ENCODE assay signal across 8 cellular contexts in the genomic region with DNA sequence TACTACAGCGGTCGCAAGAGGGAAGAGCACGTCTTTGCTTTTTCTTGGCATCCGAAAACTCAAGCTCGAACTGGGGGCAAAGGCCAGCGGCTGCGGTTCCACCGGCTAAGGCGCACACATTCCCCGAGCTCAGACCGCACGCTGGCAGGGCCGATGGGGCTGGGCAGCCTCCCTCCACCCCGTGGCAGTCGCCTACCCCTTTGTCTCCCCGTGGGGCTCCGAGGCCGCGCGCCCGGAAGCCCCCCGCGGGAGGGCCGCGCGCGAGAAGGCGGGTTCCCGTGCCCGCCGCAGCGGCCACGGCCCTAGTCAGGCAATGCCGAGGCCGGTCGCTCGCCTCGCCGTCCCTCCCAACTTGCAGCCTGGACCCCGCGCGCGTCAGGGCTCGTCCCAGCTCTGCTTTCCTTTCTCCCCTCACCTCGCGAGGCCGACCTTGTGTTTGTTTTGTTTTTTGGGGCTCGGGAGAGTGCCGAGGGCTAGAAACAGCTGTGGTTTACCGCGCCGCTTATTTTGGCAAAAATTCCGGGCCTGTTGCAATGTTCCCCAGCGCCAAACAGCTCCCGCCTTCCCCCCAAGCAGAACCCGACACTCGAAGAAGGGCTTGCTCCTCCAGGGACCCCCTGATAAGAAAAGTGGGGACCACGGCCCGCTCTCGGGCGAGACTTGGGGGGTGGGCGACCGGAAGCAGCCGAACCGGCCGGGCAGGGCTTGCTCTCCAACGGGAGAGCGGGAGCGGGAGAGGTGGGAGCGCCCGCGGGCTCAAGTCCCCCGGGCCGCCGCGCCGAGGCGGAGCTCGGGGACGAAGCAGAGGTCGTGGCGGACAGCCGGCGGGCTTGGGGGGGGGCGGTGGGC. TPM values are rescaled to one million over a fixed set of nuclear protein-coding genes. Genes with fewer than 3 reads are reported as not detected.
DNase-seq lines count a peak whose midpoint lies in the region; ATAC-seq and TF ChIP-seq lines count a peak whose summit lies in the region.

No MANE protein-coding gene starts in this region.

- H3K4me1 Mint-ChIP-seq in activated naive CD8-positive, alpha-beta T cell treated with anti-CD3 and anti-CD28 coated beads, Interleukin-2, amount 50 U/mL, for 24 hours: peaks cover 35% of the 10 kb centered on the region

- peak; percentile 25 for ATAC-seq in GM19351 (IDR thresholded peaks at IDR 0.05; ENCODE audit: unreplicated experiment)
- peak; percentile 37 for ATAC-seq in activated naive CD8-positive, alpha-beta T cell treated with anti-CD3 and anti-CD28 coated beads, Interleukin-2, amount 50 U/mL, for 24 hours
- ATAC-seq in upper lobe of right lung: peak; percentile 59

- in situ Hi-C loops in KBM-7 (cut with MboI; ENCODE audit: low pct_unique_long_range_greater_than_20kb, low sequenced_read_pairs): no loop called here

- H3K4me3 Mint-ChIP-seq in activated naive CD8-positive, alpha-beta T cell treated with anti-CD3 and anti-CD28 coated beads, Interleukin-2, amount 50 U/mL, for 24 hours: peak overlapping the region; percentile 93

- H3K27me3 Mint-ChIP-seq in activated naive CD8-positive, alpha-beta T cell treated with anti-CD3 and anti-CD28 coated beads, Interleukin-2, amount 50 U/mL, for 24 hours: peaks cover 2% of the 10 kb centered on the region

- H3K27me3 ChIP-seq in BE2C: no peaks in the 10 kb centered on the region
- no peaks in the 10 kb centered on the region for H3K27me3 ChIP-seq in upper lobe of right lung

- H3K9me3 Mint-ChIP-seq in activated naive CD8-positive, alpha-beta T cell treated with anti-CD3 and anti-CD28 coated beads, Interleukin-2, amount 50 U/mL, for 24 hours: no peaks in the 10 kb centered on the region

- no peaks in the 10 kb centered on the region for H3K4me1 ChIP-seq in BE2C
- peaks cover 18% of the 10 kb centered on the region for H3K4me1 ChIP-seq in upper lobe of right lung

- peak overlapping the region; percentile 84 for H3K4me3 ChIP-seq in BE2C (ENCODE audit: low read depth, low read length)
- peak overlapping the region; percentile 85 for H3K4me3 ChIP-seq in upper lobe of right lung

- H3K9me3 ChIP-seq in BE2C (no peaks in the 10 kb centered on the region), upper lobe of right lung (no peaks in the 10 kb centered on the region)

- TF ChIP-seq CTCF in BE2C (IDR thresholded peaks at IDR 0.05; ENCODE audit: low read depth, low read length) (no peak), upper lobe of right lung (IDR thresholded peaks at IDR 0.05) (no peak)

- peak overlapping the region; percentile 100 for H3K27ac ChIP-seq in upper lobe of right lung

- DNase-seq in BE2C: peak; percentile 71
- DNase-seq in KBM-7: peak; percentile 78
- DNase-seq in SKM-1 treated with dmso at 0.1 percent for 144 hours (lab: John Stamatoyannopoulos, UW; ENCODE audit: unreplicated experiment): peak; percentile 77
- DNase-seq in activated naive CD8-positive, alpha-beta T cell treated with anti-CD3 and anti-CD28 coated beads, Interleukin-2, amount 50 U/mL, for 24 hours: peak; percentile 64
- DNase-seq in cardiac septum (ENCODE audit: low spot score): peak; percentile 80
- peak; percentile 20 for DNase-seq in pons (ENCODE audit: low spot score)
- peak; percentile 86 for DNase-seq in upper lobe of right lung

- intact Hi-C loops in cardiac septum (cut with DNase I): loop anchor here (2.0 to 5.0 kb wide), 5 partner anchors 79 to 599 kb away; a partner anchor contains a TSS
- intact Hi-C loops in upper lobe of right lung (cut with DNase I): no loop called here

- H3K36me3 ChIP-seq in BE2C (no peaks in the 10 kb centered on the region), upper lobe of right lung (no peaks in the 10 kb centered on the region)

- H3K36me3 Mint-ChIP-seq in activated naive CD8-positive, alpha-beta T cell treated with anti-CD3 and anti-CD28 coated beads, Interleukin-2, amount 50 U/mL, for 24 hours (ENCODE audit: low read depth): peaks cover 2% of the 10 kb centered on the region

- peak overlapping the region; percentile 96 for H3K27ac Mint-ChIP-seq in activated naive CD8-positive, alpha-beta T cell treated with anti-CD3 and anti-CD28 coated beads, Interleukin-2, amount 50 U/mL, for 24 hours

RNA-seq across cellular contexts. Expression of a gene that starts 0.6 kb away (rescaled TPM):
- polyA plus RNA-seq in BE2C (2012; ENCODE audit: insufficient read depth, insufficient read length, low read depth): 1.1 TPM
- total RNA-seq in cardiac septum: 5.2 TPM
- total RNA-seq in upper lobe of right lung: 9.8 TPM

Comparison
In these comparisons a context has a peak if more than half of its experiments do, and no peak if none do; other contexts are left out.
1. Peak in every context shown above with its lines: DNase-seq, ATAC-seq, H3K4me3 ChIP-seq and H3K27ac ChIP-seq.
2. DNase-seq: peak in every context shown above with its lines; median percentile 86 in upper lobe of right lung; 80 in cardiac septum; 78 in KBM-7; 77 in SKM-1 treated with dmso at 0.1 percent for 144 hours; 71 in BE2C; 64 in activated naive CD8-positive, alpha-beta T cell treated with anti-CD3 and anti-CD28 coated beads, Interleukin-2, amount 50 U/mL, for 24 hours; 20 in pons.